In genomic region chr18:70380915-70381896, GRCh38 we compare ENCODE assay signal across 1 cellular context.
TF ChIP-seq lines count a peak whose summit lies in the region.

No MANE protein-coding gene starts in this region.

TF ChIP-seq in HepG2, 621 proteins besides CTCF, POLR2A, EP300 and RAD21 (continued from another document and continues in another):
- TF ChIP-seq PRDM10 (CRISPR knock-in tag; IDR thresholded peaks at IDR 0.05; ENCODE audit: low read depth) (peak; percentile 48; the same call in 1 of the 2 replicates), HNF1A (IDR thresholded peaks at IDR 0.05; ENCODE audit: low read depth) (peak; percentile 52), HNF1A (CRISPR knock-in tag; IDR thresholded peaks at IDR 0.05; ENCODE audit: borderline replicate concordance) (peak; percentile 86), TBL1XR1 (IDR thresholded peaks at IDR 0.05; ENCODE audit: borderline replicate concordance, low read length, partially characterized antibody) (no peak), XBP1 (CRISPR knock-in tag; IDR thresholded peaks at IDR 0.05) (no peak), HOXA3 (CRISPR knock-in tag; IDR thresholded peaks at IDR 0.05) (peak; percentile 10; the same call in 1 of the 2 replicates), NR2F1 (CRISPR knock-in tag; IDR thresholded peaks at IDR 0.05) (no peak), ZSCAN9 (CRISPR knock-in tag; IDR thresholded peaks at IDR 0.05; ENCODE audit: borderline replicate concordance) (0 out of 2 replicates have a peak, but pooled peaks have one; percentile 26), ZNF616 (CRISPR knock-in tag; IDR thresholded peaks at IDR 0.05; ENCODE audit: low read depth) (no peak), MIER2 (CRISPR knock-in tag; IDR thresholded peaks at IDR 0.05) (no peak), ZNF280B (CRISPR knock-in tag; IDR thresholded peaks at IDR 0.05; ENCODE audit: borderline replicate concordance) (no peak), YEATS2 (CRISPR knock-in tag; IDR thresholded peaks at IDR 0.05; ENCODE audit: borderline replicate concordance) (no peak), PAXIP1 (CRISPR knock-in tag; conservative IDR thresholded peaks at IDR 0.05) (peak; percentile 50), ZNF574 (CRISPR knock-in tag; IDR thresholded peaks at IDR 0.05) (peak; percentile 8; the same call in 1 of the 2 replicates), GMEB1 (CRISPR knock-in tag; IDR thresholded peaks at IDR 0.05; ENCODE audit: borderline replicate concordance) (no peak), HDAC6 (IDR thresholded peaks at IDR 0.05; ENCODE audit: low read depth, low read length) (no peak), ATF4 (CRISPR knock-in tag; IDR thresholded peaks at IDR 0.05) (0 out of 4 replicates have a peak, but pooled peaks of 1 of the 2 experiments have one; percentile 23), ZNF766 (CRISPR knock-in tag; IDR thresholded peaks at IDR 0.05; ENCODE audit: borderline replicate concordance) (no peak), ZMYM2 (CRISPR knock-in tag; IDR thresholded peaks at IDR 0.05) (no peak), ARID5B (CRISPR knock-in tag; IDR thresholded peaks at IDR 0.05) (peak; percentile 72), BORCS8-MEF2B (CRISPR knock-in tag; IDR thresholded peaks at IDR 0.05) (no peak), HNRNPH1 (optimal IDR thresholded peaks at IDR 0.05; ENCODE audit: low read depth, low read length) (no peak), MXI1 (IDR thresholded peaks at IDR 0.05; ENCODE audit: borderline replicate concordance, low read depth, low read length) (no peak), STAT5B (CRISPR knock-in tag; IDR thresholded peaks at IDR 0.05) (no peak), SOX13 (IDR thresholded peaks at IDR 0.05) (no peak), SOX13 (CRISPR knock-in tag; conservative IDR thresholded peaks at IDR 0.05 in 1 of 2, IDR thresholded peaks at IDR 0.05 in 1 of 2) (peak in 1 of 2 experiments; percentile 90; a peak in 2 of 4 replicates), CHD2 (IDR thresholded peaks at IDR 0.05; ENCODE audit: low read depth, low read length) (no peak), ZMAT5 (CRISPR knock-in tag; IDR thresholded peaks at IDR 0.05; ENCODE audit: borderline replicate concordance, low read depth) (no peak), MAF1 (CRISPR knock-in tag; IDR thresholded peaks at IDR 0.05; ENCODE audit: borderline replicate concordance) (no peak), FOXA3 (CRISPR knock-in tag; IDR thresholded peaks at IDR 0.05) (peak; percentile 63), POGZ (CRISPR knock-in tag; IDR thresholded peaks at IDR 0.05) (peak; percentile 9; the same call in 1 of the 2 replicates), ZC3H13 (CRISPR knock-in tag; IDR thresholded peaks at IDR 0.05) (no peak), ASH2L (IDR thresholded peaks at IDR 0.05; ENCODE audit: insufficient read length, low read depth, low read length) (peak; percentile 28), HOXA5 (CRISPR knock-in tag; IDR thresholded peaks at IDR 0.05) (peak; percentile 100)
